In the genomic region with DNA sequence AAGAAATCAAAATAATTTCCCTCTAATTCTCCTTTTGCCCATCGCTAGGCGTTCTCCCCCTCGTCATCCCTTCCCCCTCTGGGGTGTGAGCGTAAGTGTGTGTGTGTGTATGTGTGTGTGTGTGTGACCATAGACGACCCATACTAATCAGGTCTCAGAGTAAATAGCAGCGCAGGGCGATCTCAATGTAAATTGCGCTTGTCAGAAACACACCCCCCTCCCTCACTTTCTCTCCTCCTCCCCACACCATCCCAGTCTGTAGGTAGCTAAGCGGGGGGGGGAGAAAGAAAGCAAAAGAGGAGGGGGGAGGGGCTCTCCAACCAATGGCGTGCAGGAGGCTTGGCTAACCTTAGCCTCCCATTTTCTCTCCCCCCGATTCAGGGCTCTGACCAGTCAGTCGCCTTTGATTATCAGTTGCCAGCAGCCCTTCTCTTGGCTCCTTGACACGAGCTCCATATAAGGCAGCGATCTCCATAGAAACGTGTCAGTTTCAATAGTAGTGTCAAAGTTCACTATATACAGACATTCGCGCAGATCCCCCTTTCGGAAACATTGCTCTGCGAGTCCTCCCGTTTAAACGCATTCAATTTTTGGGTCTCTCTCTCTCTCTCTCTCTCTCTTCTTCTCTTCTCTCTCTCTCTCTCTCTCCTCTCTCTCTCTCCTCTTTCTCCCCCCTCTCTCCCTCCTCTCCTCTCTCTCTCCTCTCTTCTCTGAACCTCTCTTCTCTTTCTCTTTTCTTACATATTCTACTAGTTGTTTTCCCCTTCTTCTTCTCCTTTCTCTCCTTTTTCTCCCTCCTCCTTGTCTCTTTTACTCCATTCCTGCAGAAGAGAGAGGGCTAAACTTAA, we compare ENCODE assay signal across 8 cellular contexts. TPM values are rescaled to one million over a fixed set of nuclear protein-coding genes. Genes with fewer than 3 reads are reported as not detected.
A peak's percentile ranks its signal among the peaks of the same experiment; 100 is the strongest.
DNase-seq lines count a peak whose midpoint lies in the region; ATAC-seq, FAIRE-seq and TF ChIP-seq lines count a peak whose summit lies in the region.
"Had no signal": no experiment of that assay in that cellular context is flagged by ENCODE, and none has a peak within 500 bp of the region (broad histone marks: within the 10 kb centered on the region; RNA-seq: fewer than 3 reads in every experiment).

NR2F1 (plus strand) TSS at position 546 of the 848 bp plus-strand sequence. CDS start 1,802 bp downstream, outside the sequence.

- CTCF ChIA-PET in CD4-positive, alpha-beta memory T cell (lab: Charles Lee; ENCODE audit: partially characterized antibody): interaction anchor here (0.6 to 1.7 kb wide), 6 partner anchors 8 to 327 kb away, joined by 3 to 13 read pairs (median 3); no protein-coding TSS in a partner anchor

- DNase-seq in RWPE2 (ENCODE audit: low spot score) (no peak), ecto neural progenitor cell (ENCODE audit: low spot score) (peak; percentile 92), mesenteric fat pad (ENCODE audit: low spot score) (no peak), urothelium cell line (ENCODE audit: low spot score) (peak; percentile 41)
- no peak for DNase-seq in CD4-positive, alpha-beta memory T cell

- H3K4me1 ChIP-seq in Loucy (ENCODE audit: insufficient read depth, low read length, poor library complexity, severe bottlenecking) (no peaks in the 10 kb centered on the region), RWPE2 (ENCODE audit: insufficient read depth, poor library complexity, severe bottlenecking) (no peaks in the 10 kb centered on the region)
- peaks cover 52% of the 10 kb centered on the region for H3K4me1 ChIP-seq in CD4-positive, alpha-beta memory T cell (ENCODE audit: insufficient read depth, low read length)

- H2AFZ ChIP-seq in Loucy (ENCODE audit: low read length): peak within 1 kb of the TSS; percentile 73; the same call in 1 of the 2 replicates

- H3K9me2 ChIP-seq in Loucy (replicated peaks; ENCODE audit: low read depth, low read length): no peaks in the 10 kb centered on the region

- peak within 1 kb of the TSS; percentile 68 for H3K4me2 ChIP-seq in Loucy (ENCODE audit: low read depth, low read length, poor library complexity, severe bottlenecking)

- H3K4me3 Mint-ChIP-seq in CD4-positive, alpha-beta memory T cell: peak within 1 kb of the TSS in 3 of 8 donors; percentile 68 to 81 (median 80)

- H3F3A ChIP-seq in Loucy (ENCODE audit: low read depth): no peaks in the 10 kb centered on the region

- H3K27ac Mint-ChIP-seq in CD4-positive, alpha-beta memory T cell: no peak within 1 kb of the TSS

- H3K27ac ChIP-seq in RWPE2 (ENCODE audit: poor library complexity, severe bottlenecking): no peak within 1 kb of the TSS
- no peak within 1 kb of the TSS for H3K27ac ChIP-seq in CD4-positive, alpha-beta memory T cell (ENCODE audit: low read depth, low read length)

- no peaks in the 10 kb centered on the region for H3K36me3 ChIP-seq in Loucy (ENCODE audit: insufficient read depth, low read length)
- H3K36me3 ChIP-seq in RWPE2 (ENCODE audit: low read depth): no peaks in the 10 kb centered on the region
- no peaks in the 10 kb centered on the region for H3K36me3 ChIP-seq in CD4-positive, alpha-beta memory T cell (ENCODE audit: insufficient read depth, low read length)

- H3K79me2 ChIP-seq in Loucy (ENCODE audit: insufficient read depth, low read length): no peaks in the 10 kb centered on the region

- no peak for TF ChIP-seq CTCF in Loucy (conservative IDR thresholded peaks at IDR 0.05; ENCODE audit: low read length)
- no peak for TF ChIP-seq CTCF in RWPE2 (IDR thresholded peaks at IDR 0.05; ENCODE audit: poor library complexity, severe bottlenecking)

- intact Hi-C loops in CD4-positive, alpha-beta memory T cell (cut with micrococcal nuclease): loop anchor here (5.0 to 10.0 kb wide), 3 partner anchors 529 to 1269 kb away; partner anchors contain the start of genes KIAA0825 and SLF1

- H3K36me3 Mint-ChIP-seq in CD4-positive, alpha-beta memory T cell: peaks cover 1 to 5% of the 10 kb centered on the region in 2 donors

- H3K27me3 ChIP-seq in Loucy (ENCODE audit: insufficient read depth, low read length, poor library complexity, severe bottlenecking) (no peaks in the 10 kb centered on the region), RWPE2 (ENCODE audit: insufficient read depth, poor library complexity, severe bottlenecking) (peaks cover 11% of the 10 kb centered on the region)
- H3K27me3 ChIP-seq in CD4-positive, alpha-beta memory T cell (ENCODE audit: insufficient read depth, low read length): peaks cover 75% of the 10 kb centered on the region

- no peaks in the 10 kb centered on the region for H4K20me1 ChIP-seq in Loucy (ENCODE audit: insufficient read depth, low read length, poor library complexity, severe bottlenecking)

- POLR2A ChIA-PET in CD4-positive, alpha-beta memory T cell (lab: Charles Lee; ENCODE audit: partially characterized antibody): no interaction called here

- H3K4me3 ChIP-seq in GM08714 (ENCODE audit: low read length) (peak within 1 kb of the TSS; percentile 54), Loucy (ENCODE audit: low read length, poor library complexity, severe bottlenecking) (peak within 1 kb of the TSS; percentile 69), RWPE2 (ENCODE audit: severe bottlenecking) (peak within 1 kb of the TSS; percentile 91)
- peak within 1 kb of the TSS in 1 of 2 donors; percentile 18 for H3K4me3 ChIP-seq in CD4-positive, alpha-beta memory T cell (ENCODE audit: low read length in 2 of 2)

- peak within 1 kb of the TSS; percentile 32 for H3K9ac ChIP-seq in Loucy (ENCODE audit: low read depth, low read length, poor library complexity, severe bottlenecking)

- no peak for FAIRE-seq in urothelium cell line (lab: Jason Lieb, UNC)
- FAIRE-seq: islet of Langerhans had no signal

- H3K9me3 Mint-ChIP-seq in CD4-positive, alpha-beta memory T cell: peaks cover 0 to 14% (median 8%) of the 10 kb centered on the region in 8 donors

- ATAC-seq in RWPE2 (ENCODE audit: low read depth): peak; percentile 28

- peaks cover 16 to 39% (median 26%) of the 10 kb centered on the region in 4 donors for H3K4me1 Mint-ChIP-seq in CD4-positive, alpha-beta memory T cell

- peaks cover 39 to 42% of the 10 kb centered on the region in 2 donors for H3K27me3 Mint-ChIP-seq in CD4-positive, alpha-beta memory T cell

- H3K9me3 ChIP-seq in Loucy (ENCODE audit: insufficient read depth, low read depth, low read length) (no peaks in the 10 kb centered on the region), RWPE2 (ENCODE audit: severe bottlenecking) (no peaks in the 10 kb centered on the region)
- H3K9me3 ChIP-seq in CD4-positive, alpha-beta memory T cell (ENCODE audit: control insufficient read depth in 1 of 2, low read length in 2 of 2): no peaks in the 10 kb centered on the region

RNA-seq across cellular contexts. Expression of gene NR2F1, which starts in this region (rescaled TPM):
- total RNA-seq in mesenteric fat pad: 71.5 TPM
- not detected for total RNA-seq in CD4-positive, alpha-beta memory T cell
- not detected for polyA plus RNA-seq in CD4-positive, alpha-beta memory T cell

Comparison
In these comparisons a context has a peak if more than half of its experiments do, and no peak if none do; other contexts are left out.
1. RNA of gene NR2F1 (total RNA-seq): 71.5 TPM in mesenteric fat pad (single experiment); not detected in CD4-positive, alpha-beta memory T cell; every median in the first group is over 10 times any median in the second.
2. DNase-seq: peak in ecto neural progenitor cell (single experiment) and urothelium cell line (single experiment); none in RWPE2 (single experiment), mesenteric fat pad (single experiment) and CD4-positive, alpha-beta memory T cell (0 of 5).